Comparison of ENCODE assay signal across 8 cellular contexts in the genomic region with DNA sequence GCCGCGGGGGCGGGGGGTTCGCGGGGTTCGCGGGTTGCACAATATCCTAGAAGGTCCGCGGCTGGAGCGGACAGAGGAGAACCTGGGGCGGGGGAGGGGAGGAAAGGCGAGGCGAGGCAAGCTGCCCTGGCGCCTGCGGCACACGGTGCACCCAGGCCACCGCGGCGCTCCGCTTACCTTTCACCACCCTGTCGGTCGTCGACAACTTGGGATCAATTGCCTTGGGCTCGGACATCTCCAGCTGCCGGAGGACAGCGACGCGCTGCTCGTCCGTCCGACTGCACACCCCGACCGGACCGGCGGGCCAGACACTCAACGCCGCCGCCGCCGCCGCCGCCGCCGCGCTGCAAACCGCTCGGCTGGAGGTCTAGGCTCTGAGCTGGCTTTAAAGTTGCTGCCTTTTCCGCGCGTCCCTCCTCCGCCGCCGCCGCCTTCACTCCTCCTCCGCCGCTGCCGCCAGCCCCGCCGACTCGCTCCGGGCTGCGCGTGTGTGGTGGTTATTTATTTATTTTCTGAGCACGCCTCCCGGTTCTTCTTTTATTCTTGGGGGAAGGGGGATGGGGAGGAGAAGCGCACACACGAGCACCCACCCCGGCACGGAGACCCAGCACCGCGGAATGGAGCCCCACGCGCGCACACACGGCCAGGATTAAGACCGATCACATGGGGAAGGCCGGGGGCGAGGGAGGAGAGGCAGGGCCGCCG. TPM values are rescaled to one million over a fixed set of nuclear protein-coding genes. Genes with fewer than 3 reads are reported as not detected.
A peak's percentile ranks its signal among the peaks of the same experiment; 100 is the strongest.
DNase-seq lines count a peak whose midpoint lies in the region; ATAC-seq and FAIRE-seq lines count a peak whose summit lies in the region.

No MANE protein-coding gene starts in this region.

- WGBS in small intestine, 3 donors: 0 to 1% (median 0%) methylated on average over 65 to 80 of the region's 80 CpGs

- H3K4me3 ChIP-seq in small intestine (ENCODE audit: low read depth in 1 of 2, low read length in 2 of 2): peak overlapping the region; percentile 71 to 95

- H3K27me3 ChIP-seq in small intestine (ENCODE audit: control insufficient read depth in 2 of 2, insufficient read depth in 2 of 2, low read length in 2 of 2): no peaks in the 10 kb centered on the region

- FAIRE-seq in small intestine (lab: Jason Lieb, UNC): no peak

- peak overlapping the region; percentile 88 to 99 for H3K27ac ChIP-seq in small intestine (ENCODE audit: low read depth in 1 of 2, low read length in 1 of 2)

- peaks cover 1 to 7% of the 10 kb centered on the region in 2 donors for H3K4me1 ChIP-seq in small intestine (ENCODE audit: control insufficient read depth in 2 of 2, insufficient read depth in 1 of 2, low read depth in 1 of 2, low read length in 1 of 2)

- ATAC-seq in GM21717 (IDR thresholded peaks at IDR 0.05; ENCODE audit: unreplicated experiment): peak; percentile 24
- ATAC-seq in T-helper 17 cell: peak; percentile 38
- no peak for ATAC-seq in HG03469 (IDR thresholded peaks at IDR 0.05; ENCODE audit: unreplicated experiment)

- no peaks in the 10 kb centered on the region for H3K27me3 Mint-ChIP-seq in T-helper 17 cell

- DNase-seq in EH (ENCODE audit: low read depth): peak; percentile 76
- DNase-seq in KBM-7: peak; percentile 77
- DNase-seq in T-helper 17 cell: peak; percentile 48 to 61 (median 54)
- DNase-seq in brain pericyte (ENCODE audit: low read depth, low spot score): peak; percentile 55
- peak; percentile 63 for DNase-seq in iPS-NIHi11 (ENCODE audit: low spot score)
- peak; percentile 70 for DNase-seq in small intestine

- H3K4me1 Mint-ChIP-seq in T-helper 17 cell: peaks cover 32% of the 10 kb centered on the region

- in situ Hi-C loops in KBM-7 (cut with MboI; ENCODE audit: low pct_unique_long_range_greater_than_20kb, low sequenced_read_pairs): no loop called here

- H3K27ac Mint-ChIP-seq in T-helper 17 cell: peak overlapping the region; percentile 92

- H3K9me3 ChIP-seq in T-helper 17 cell (ENCODE audit: control insufficient read depth, low read length, poor library complexity, severe bottlenecking) (no peaks in the 10 kb centered on the region), small intestine (ENCODE audit: control insufficient read depth, low read depth) (no peaks in the 10 kb centered on the region)

- H3K36me3 Mint-ChIP-seq in T-helper 17 cell (ENCODE audit: low read depth): peaks cover 6% of the 10 kb centered on the region

- no peaks in the 10 kb centered on the region for H3K36me3 ChIP-seq in small intestine (ENCODE audit: control insufficient read depth in 2 of 2, insufficient read depth in 2 of 2, low read length in 2 of 2)

- peak overlapping the region; percentile 97 for H3K4me3 Mint-ChIP-seq in T-helper 17 cell

RNA-seq across cellular contexts. Expression of gene PPP3CA, which starts 0.6 kb away (rescaled TPM):
- 10 to 100 TPM; 28.4 to 36.9 TPM for total RNA-seq in T-helper 17 cell
- polyA plus RNA-seq in small intestine: 10 to 100 TPM in 1 of 3 donors, 1 to 10 TPM in 2; 8.9 to 13.2 (median 9.2) TPM
